ENCODE assay signal across 14 cellular contexts in the genomic region with DNA sequence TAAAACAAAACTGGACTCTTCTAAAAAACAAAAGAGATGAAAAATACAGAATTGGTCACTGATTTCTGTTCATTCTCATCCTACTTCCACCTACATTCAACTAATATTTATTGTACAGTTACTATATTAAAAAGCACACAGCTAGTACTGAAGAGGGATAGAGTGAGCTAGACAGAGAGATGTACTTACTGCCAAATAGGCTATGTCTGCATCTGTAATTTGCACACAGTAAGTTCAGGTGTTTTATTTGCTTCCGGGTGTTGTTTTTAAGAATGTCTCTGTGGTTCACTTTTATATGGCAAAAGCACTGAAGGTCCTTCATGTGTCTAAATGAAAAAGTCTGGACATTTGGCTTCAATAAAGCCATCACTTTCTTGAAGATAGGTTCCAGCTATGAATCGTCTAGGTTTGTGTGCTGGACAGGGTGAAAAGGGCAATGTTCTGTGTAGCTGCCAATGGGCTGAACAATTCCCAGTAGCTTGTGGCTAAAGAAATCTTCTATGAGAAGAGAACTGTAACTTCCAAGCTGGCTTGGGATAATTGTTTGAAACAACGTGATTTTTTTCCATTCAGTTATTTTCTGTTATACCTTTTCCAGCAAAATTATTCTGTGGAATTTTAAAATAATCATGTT. TPM values are rescaled to one million over a fixed set of nuclear protein-coding genes. Genes with fewer than 3 reads are reported as not detected.
DNase-seq lines count a peak whose midpoint lies in the region; ATAC-seq and TF ChIP-seq lines count a peak whose summit lies in the region.
"Had no signal": no experiment of that assay in that cellular context is flagged by ENCODE, and none has a peak within 500 bp of the region (broad histone marks: within the 10 kb centered on the region; RNA-seq: fewer than 3 reads in every experiment).

No MANE protein-coding gene starts in this region.

- H3K4me1 ChIP-seq in adipocyte (ENCODE audit: control insufficient read depth, insufficient read depth, low read length) (peaks cover 37% of the 10 kb centered on the region), Peyer's patch (peaks cover 0 to 23% (median 0%) of the 10 kb centered on the region in 4 donors)

- H3K4me1 Mint-ChIP-seq in osteocyte (ENCODE audit: unreplicated experiment): peaks cover 46% of the 10 kb centered on the region
- H3K4me1 Mint-ChIP-seq: activated CD8-positive, alpha-beta memory T cell treated with anti-CD3 and anti-CD28 coated beads, Interleukin-2, amount 10 ng/mL, durations not matched to agents 7 days and 5 days; stimulated activated effector memory CD8-positive, alpha-beta T cell treated with anti-CD3 and anti-CD28 coated beads, Interleukin-12 subunit alpha, Interleukin-12 subunit beta, amount 100 ng/mL, for 72 hours had no signal

- H3K9ac ChIP-seq in adipocyte (ENCODE audit: low read length): no peak overlapping the region

- no peak overlapping the region for H3K4me3 Mint-ChIP-seq in osteocyte (ENCODE audit: unreplicated experiment)
- H3K4me3 Mint-ChIP-seq: activated CD8-positive, alpha-beta memory T cell treated with anti-CD3 and anti-CD28 coated beads, Interleukin-2, amount 10 ng/mL, durations not matched to agents 7 days and 5 days; CD8-positive, alpha-beta T cell; GM23338; stimulated activated effector memory CD8-positive, alpha-beta T cell treated with anti-CD3 and anti-CD28 coated beads, Interleukin-12 subunit alpha, Interleukin-12 subunit beta, amount 100 ng/mL, for 72 hours had no signal

- peak overlapping the region; percentile 36 for H3K27ac Mint-ChIP-seq in osteocyte (ENCODE audit: unreplicated experiment)
- H3K27ac Mint-ChIP-seq: activated CD8-positive, alpha-beta memory T cell treated with anti-CD3 and anti-CD28 coated beads, Interleukin-2, amount 10 ng/mL, durations not matched to agents 7 days and 5 days; CD8-positive, alpha-beta T cell; stimulated activated effector memory CD8-positive, alpha-beta T cell treated with anti-CD3 and anti-CD28 coated beads, Interleukin-12 subunit alpha, Interleukin-12 subunit beta, amount 100 ng/mL, for 72 hours had no signal

- ATAC-seq in omental fat pad (ENCODE audit: low FRiP score) (no peak), HG03342 (IDR thresholded peaks at IDR 0.05; ENCODE audit: unreplicated experiment) (no peak)
- ATAC-seq: activated CD8-positive, alpha-beta memory T cell treated with anti-CD3 and anti-CD28 coated beads, Interleukin-2, amount 10 ng/mL, durations not matched to agents 7 days and 5 days; CD8-positive, alpha-beta T cell; GM23338; stimulated activated effector memory CD8-positive, alpha-beta T cell treated with anti-CD3 and anti-CD28 coated beads, Interleukin-12 subunit alpha, Interleukin-12 subunit beta, amount 100 ng/mL, for 72 hours had no signal

- no peak for TF ChIP-seq CTCF in AG10803 (conservative IDR thresholded peaks at IDR 0.05; ENCODE audit: low read length)
- TF ChIP-seq CTCF in osteocyte (IDR thresholded peaks at IDR 0.05): no peak
- no peak for TF ChIP-seq CTCF in Peyer's patch (IDR thresholded peaks at IDR 0.05)
- TF ChIP-seq CTCF in omental fat pad (IDR thresholded peaks at IDR 0.05): no peak

- H3K27me3 Mint-ChIP-seq in osteocyte (ENCODE audit: unreplicated experiment): no peaks in the 10 kb centered on the region
- H3K27me3 Mint-ChIP-seq: activated CD8-positive, alpha-beta memory T cell treated with anti-CD3 and anti-CD28 coated beads, Interleukin-2, amount 10 ng/mL, durations not matched to agents 7 days and 5 days had no signal

- no peaks in the 10 kb centered on the region for H3K27me3 ChIP-seq in adipocyte (replicated peaks; ENCODE audit: control insufficient read depth, insufficient read depth, low read length)
- H3K27me3 ChIP-seq in Peyer's patch: no peaks in the 10 kb centered on the region

- TF ChIP-seq POLR2A in Peyer's patch (IDR thresholded peaks at IDR 0.05): no peak

- peak overlapping the region in 1 of 4 donors; percentile 3 for H3K27ac ChIP-seq in Peyer's patch

- H3K36me3 ChIP-seq in adipocyte (ENCODE audit: control insufficient read depth, insufficient read depth, low read length, severe bottlenecking) (no peaks in the 10 kb centered on the region), Peyer's patch (no peaks in the 10 kb centered on the region)

- no peaks in the 10 kb centered on the region for H3K36me3 Mint-ChIP-seq in osteocyte (ENCODE audit: unreplicated experiment)
- H3K36me3 Mint-ChIP-seq: activated CD8-positive, alpha-beta memory T cell treated with anti-CD3 and anti-CD28 coated beads, Interleukin-2, amount 10 ng/mL, durations not matched to agents 7 days and 5 days; CD8-positive, alpha-beta T cell; stimulated activated effector memory CD8-positive, alpha-beta T cell treated with anti-CD3 and anti-CD28 coated beads, Interleukin-12 subunit alpha, Interleukin-12 subunit beta, amount 100 ng/mL, for 72 hours had no signal

- no peaks in the 10 kb centered on the region for H3K9me3 Mint-ChIP-seq in osteocyte (ENCODE audit: unreplicated experiment)
- H3K9me3 Mint-ChIP-seq: CD8-positive, alpha-beta T cell; stimulated activated effector memory CD8-positive, alpha-beta T cell treated with anti-CD3 and anti-CD28 coated beads, Interleukin-12 subunit alpha, Interleukin-12 subunit beta, amount 100 ng/mL, for 72 hours had no signal

- peak; percentile 79 for DNase-seq in AG10803 (ENCODE audit: low read depth)
- DNase-seq in adipocyte (ENCODE audit: low read depth): peak; percentile 76
- DNase-seq in glomerular visceral epithelial cell (ENCODE audit: extremely low spot score): peak; percentile 18
- no peak for DNase-seq in osteocyte (ENCODE audit: extremely low spot score, unreplicated experiment)
- no peak for DNase-seq in Peyer's patch
- DNase-seq in GM19238 (ENCODE audit: insufficient read length, low spot score): no peak
- no peak for DNase-seq in omental fat pad (ENCODE audit: low spot score)
- DNase-seq: activated CD8-positive, alpha-beta memory T cell treated with anti-CD3 and anti-CD28 coated beads, Interleukin-2, amount 10 ng/mL, durations not matched to agents 7 days and 5 days; CD8-positive, alpha-beta T cell; NCI-H1694 treated with DMSO at 0.1 percent for 48 hours; small intestine had no signal

- H3K4me3 ChIP-seq in AG10803 (ENCODE audit: low read length): no peak overlapping the region
- H3K4me3 ChIP-seq in adipocyte (ENCODE audit: low read length): no peak overlapping the region
- H3K4me3 ChIP-seq in Peyer's patch: no peak overlapping the region
- H3K4me3 ChIP-seq: GM23338 had no signal

- H3K9me3 ChIP-seq in adipocyte (ENCODE audit: control insufficient read depth, low read length) (no peaks in the 10 kb centered on the region), Peyer's patch (no peaks in the 10 kb centered on the region)

RNA-seq across cellular contexts. Expression of a gene that starts 47.3 kb away (rescaled TPM):
- total RNA-seq in osteocyte: 65.3 and 67.5 TPM in 2 replicates
- total RNA-seq in Peyer's patch: 100 to 1,000 TPM in 1 of 4 donors, 10 to 100 TPM in 3; 46.1 to 258 (median 88.3) TPM
- total RNA-seq in omental fat pad: 100 to 1,000 TPM; 104 to 317 (median 144) TPM

Comparison
In these comparisons a context has a peak if more than half of its experiments do, and no peak if none do; other contexts are left out.
1. DNase-seq: peak in AG10803 (single experiment), adipocyte (single experiment) and glomerular visceral epithelial cell (single experiment); none in osteocyte (single experiment), Peyer's patch (0 of 3), GM19238 (single experiment) and omental fat pad (single experiment).